ENCODE assay signal across 8 cellular contexts in the genomic region with DNA sequence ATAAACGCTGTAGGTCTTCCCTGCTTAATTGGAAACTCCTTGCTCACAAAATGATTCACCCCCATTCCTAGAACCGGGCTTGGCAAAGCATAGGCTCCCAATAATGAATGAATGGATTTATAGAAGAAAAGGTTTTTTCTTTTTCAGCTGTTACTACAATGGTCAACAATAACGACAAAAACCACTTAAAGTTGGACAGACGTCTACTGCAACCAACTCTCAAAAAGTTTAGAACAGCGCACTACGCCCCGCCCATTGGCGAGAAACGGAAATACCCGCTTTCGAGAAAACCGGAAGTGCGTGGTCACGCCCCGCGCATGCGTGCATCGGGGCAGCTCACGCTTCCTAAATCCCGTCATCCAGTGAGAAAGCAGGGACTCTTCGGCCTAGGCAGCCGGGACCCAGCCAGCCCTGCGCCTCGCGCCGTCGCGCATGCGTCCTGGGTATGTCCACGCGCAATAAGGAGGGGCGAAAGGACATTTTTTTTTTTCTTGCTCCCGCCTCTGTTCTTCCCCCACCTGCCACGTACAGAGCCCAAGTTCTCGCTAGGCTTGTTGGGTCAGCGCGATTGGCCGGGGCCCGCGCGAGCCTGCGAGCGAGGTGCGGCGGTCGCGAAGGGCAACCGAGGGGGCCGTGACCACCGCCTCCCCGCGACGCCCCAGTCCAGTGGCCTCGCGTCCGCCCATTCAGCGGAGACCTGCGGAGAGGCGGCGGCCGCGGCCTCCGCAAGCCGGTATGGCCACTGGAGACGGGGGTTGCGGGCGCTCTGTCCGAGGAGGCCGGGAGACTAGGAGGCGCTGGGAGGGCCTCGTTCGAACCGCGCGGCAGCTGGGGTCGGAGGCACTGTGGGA. TPM values are rescaled to one million over a fixed set of nuclear protein-coding genes. Genes with fewer than 3 reads are reported as not detected.
DNase-seq lines count a peak whose midpoint lies in the region; ATAC-seq, FAIRE-seq and TF ChIP-seq lines count a peak whose summit lies in the region.

Gene TFG (plus strand): TSS at position 506 of the 851 bp plus-strand sequence. CDS start 4,192 bp downstream, outside the sequence.

- peak within 1 kb of the TSS; percentile 93 to 94 for H3K27ac ChIP-seq in kidney (ENCODE audit: low read depth in 2 of 2, low read length in 2 of 2)

- H3K27me3 Mint-ChIP-seq in activated CD4-positive, alpha-beta T cell treated with anti-CD3 and anti-CD28 coated beads for 36 hours = no peaks in the 10 kb centered on the region

- H3K9me3 Mint-ChIP-seq in activated CD4-positive, alpha-beta T cell treated with anti-CD3 and anti-CD28 coated beads for 36 hours (ENCODE audit: low read depth) = peaks cover 2% of the 10 kb centered on the region

- peak; percentile 93 for ATAC-seq in HG03442 (IDR thresholded peaks at IDR 0.05; ENCODE audit: unreplicated experiment)
- ATAC-seq in activated CD4-positive, alpha-beta T cell treated with anti-CD3 and anti-CD28 coated beads for 36 hours = peak; percentile 91

- peaks cover 34% of the 10 kb centered on the region for H3K36me3 Mint-ChIP-seq in activated CD4-positive, alpha-beta T cell treated with anti-CD3 and anti-CD28 coated beads for 36 hours (ENCODE audit: low read depth)

- peak within 1 kb of the TSS; percentile 98 for H3K27ac Mint-ChIP-seq in activated CD4-positive, alpha-beta T cell treated with anti-CD3 and anti-CD28 coated beads for 36 hours

- H3K36me3 ChIP-seq in kidney (ENCODE audit: control insufficient read depth in 1 of 2, insufficient read depth in 2 of 2, low read length in 2 of 2) = no peaks in the 10 kb centered on the region

- CTCF ChIA-PET in activated CD4-positive, alpha-beta T cell treated with anti-CD3 and anti-CD28 coated beads for 36 hours (lab: Charles Lee) = interaction anchor here (0.6 to 1.0 kb wide), 2 partner anchors 51 to 382 kb away, joined by 3 to 4 read pairs; no protein-coding TSS in a partner anchor

- POLR2A ChIA-PET in activated CD4-positive, alpha-beta T cell treated with anti-CD3 and anti-CD28 coated beads for 36 hours (lab: Charles Lee) = interaction anchor here (0.6 to 1.0 kb wide), 9 partner anchors 25 to 861 kb away, joined by 3 to 9 read pairs (median 3); partner anchors contain the start of gene LNP1

- H3K9me3 ChIP-seq in kidney (ENCODE audit: control insufficient read depth in 1 of 2, low read length in 2 of 2) = no peaks in the 10 kb centered on the region

- peak; percentile 96 for FAIRE-seq in kidney (lab: Jason Lieb, UNC)

- H3K4me3 Mint-ChIP-seq in activated CD4-positive, alpha-beta T cell treated with anti-CD3 and anti-CD28 coated beads for 36 hours = peak within 1 kb of the TSS; percentile 79

- H3K4me1 ChIP-seq in kidney (ENCODE audit: control insufficient read depth in 1 of 2, insufficient read depth in 1 of 2, low read depth in 1 of 2, low read length in 2 of 2) = peaks cover 0 to 5% of the 10 kb centered on the region in 2 donors

- TF ChIP-seq CTCF in choroid plexus epithelial cell (conservative IDR thresholded peaks at IDR 0.05; ENCODE audit: low read depth, low read length) = no peak
- TF ChIP-seq CTCF in kidney (IDR thresholded peaks at IDR 0.05; ENCODE audit: borderline replicate concordance, extremely low read depth, insufficient read depth) = no peak

- intact Hi-C loops in activated CD4-positive, alpha-beta T cell treated with anti-CD3 and anti-CD28 coated beads for 36 hours (cut with DNase I, micrococcal nuclease) = loop anchor here (1.0 to 5.0 kb wide), 10 partner anchors 44 to 1015 kb away; partner anchors contain the start of genes TBC1D23 (in 2 of the 2), CEP97 (in 1 of the 2), LNP1 (in 1 of the 2) and PCNP (in 1 of the 2)
- intact Hi-C loops in kidney (cut with DNase I) = no loop called here

- peak within 1 kb of the TSS; percentile 79 to 89 for H3K9ac ChIP-seq in kidney (ENCODE audit: low read length in 2 of 2)

- DNase-seq in Ammon's horn (ENCODE audit: low spot score) = peak; percentile 98
- DNase-seq in GM19238 (ENCODE audit: insufficient read length, low spot score) = peak; percentile 92
- peak; percentile 99 to 100 for DNase-seq in NCI-H524 (lab: John Stamatoyannopoulos, UW)
- peak; percentile 98 for DNase-seq in activated CD4-positive, alpha-beta T cell treated with anti-CD3 and anti-CD28 coated beads for 36 hours
- DNase-seq in choroid plexus epithelial cell (ENCODE audit: low read depth) = peak; percentile 100
- DNase-seq in kidney = peak; percentile 99
- DNase-seq in stimulated activated CD4-positive, alpha-beta T cell treated with anti-CD3 and anti-CD28 coated beads, Interleukin-15, amount 100 ng/mL, for 24 hours = peak; percentile 97

- H3K4me3 ChIP-seq in choroid plexus epithelial cell (ENCODE audit: low read depth, low read length) = peak within 1 kb of the TSS; percentile 88
- H3K4me3 ChIP-seq in kidney (ENCODE audit: low read length in 2 of 2) = peak within 1 kb of the TSS; percentile 89 to 93

- H3K4me1 Mint-ChIP-seq in activated CD4-positive, alpha-beta T cell treated with anti-CD3 and anti-CD28 coated beads for 36 hours = peaks cover 45% of the 10 kb centered on the region

RNA-seq across cellular contexts. Expression of gene TFG, which starts in this region (rescaled TPM):
- 10 to 100 TPM; 61.4 to 79.8 TPM for total RNA-seq in activated CD4-positive, alpha-beta T cell treated with anti-CD3 and anti-CD28 coated beads for 36 hours
- total RNA-seq in kidney = 84.8 TPM
- polyA plus RNA-seq in kidney (ENCODE audit: insufficient read depth, low read depth, low replicate concordance) = 86.2 TPM

Comparison
In these comparisons a context has a peak if more than half of its experiments do, and no peak if none do; other contexts are left out.
1. Peak in every context shown above with its lines: DNase-seq, ATAC-seq, H3K4me3 ChIP-seq and H3K27ac ChIP-seq.